ENCODE assay signal across 8 cellular contexts in the genomic region with DNA sequence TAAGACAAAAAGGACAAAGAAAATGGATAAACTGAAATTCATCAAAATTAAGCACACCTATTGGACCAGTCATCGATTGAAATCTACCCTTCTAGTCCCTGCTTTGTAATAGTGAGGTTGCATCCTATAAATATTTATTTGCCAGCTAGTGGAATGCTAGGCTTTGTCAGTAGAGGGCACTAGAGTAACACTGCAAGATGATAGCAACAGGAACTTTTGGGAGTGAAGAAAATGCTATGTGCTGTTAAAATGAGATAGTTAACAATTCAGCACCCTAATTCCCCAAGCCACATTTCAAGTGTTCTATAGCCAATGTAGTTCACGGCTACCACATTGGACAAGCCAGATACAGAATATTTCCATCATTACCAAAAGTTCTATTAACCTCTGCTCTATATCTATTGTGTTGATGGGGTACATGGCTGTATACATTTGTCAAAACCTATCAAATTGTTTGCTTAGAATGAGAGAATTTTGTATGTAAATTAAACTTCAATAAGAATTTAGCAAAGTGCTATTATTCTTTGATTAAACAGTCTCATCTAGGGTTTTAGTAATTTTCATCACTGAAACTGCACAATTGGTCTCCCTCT.
DNase-seq lines count a peak whose midpoint lies in the region; ATAC-seq and TF ChIP-seq lines count a peak whose summit lies in the region.

No MANE protein-coding gene starts in this region.

- peak; percentile 98 for ATAC-seq in GM21447 (IDR thresholded peaks at IDR 0.05; ENCODE audit: unreplicated experiment)

- peak; percentile 19 for DNase-seq in stimulated activated CD4-positive, alpha-beta T cell treated with anti-CD3 and anti-CD28 coated beads, Interleukin-15, amount 100 ng/mL, for 24 hours
- no peak for DNase-seq in stimulated activated CD4-positive, alpha-beta T cell treated with anti-CD3 and anti-CD28 coated beads, Interleukin-1b, Interleukin-23, amount 100 ng/mL, for 48 hours
- DNase-seq in HL-60 (ENCODE audit: low read depth in 1 of 2, low spot score in 1 of 2) (peak; percentile 11 to 53), RKO (ENCODE audit: low spot score) (peak; percentile 86), endodermal cell (peak; percentile 63), mucosa of gallbladder (ENCODE audit: low spot score) (peak; percentile 27), DMS79 (lab: John Stamatoyannopoulos, UW) (no peak)

- H3K9me3 ChIP-seq in endodermal cell (ENCODE audit: control insufficient read depth, low read length): peaks cover 4% of the 10 kb centered on the region

- no peak overlapping the region for H3K4me3 Mint-ChIP-seq in endodermal cell

- H3K4me1 Mint-ChIP-seq in endodermal cell: no peaks in the 10 kb centered on the region

- H3K27me3 ChIP-seq in HL-60 (ENCODE audit: insufficient read depth, poor library complexity, severe bottlenecking) (peaks cover 2% of the 10 kb centered on the region), endodermal cell (ENCODE audit: control insufficient read depth, insufficient read depth, low read length, poor library complexity, severe bottlenecking) (no peaks in the 10 kb centered on the region)

- no peaks in the 10 kb centered on the region for H3K27me3 Mint-ChIP-seq in endodermal cell (ENCODE audit: insufficient read depth)

- H3K4me3 ChIP-seq in HL-60 (replicated peaks; ENCODE audit: insufficient read depth, low read length): no peak overlapping the region
- H3K4me3 ChIP-seq in endodermal cell (ENCODE audit: low read length): no peak overlapping the region

- H3K9ac ChIP-seq in endodermal cell (ENCODE audit: extremely low read depth, low read length, poor library complexity, severe bottlenecking): no peak overlapping the region

- H3K27ac ChIP-seq in HL-60 (replicated peaks) (no peak overlapping the region), endodermal cell (ENCODE audit: low read depth, low read length) (no peak overlapping the region)

- TF ChIP-seq CTCF in HL-60 (IDR thresholded peaks at IDR 0.05; ENCODE audit: insufficient read depth, low read length): peak; percentile 92
- TF ChIP-seq CTCF in endodermal cell (conservative IDR thresholded peaks at IDR 0.05): peak; percentile 90

- no peaks in the 10 kb centered on the region for H3K4me1 ChIP-seq in endodermal cell (ENCODE audit: control insufficient read depth, insufficient read depth, low read length)

- no peak overlapping the region for H3K27ac Mint-ChIP-seq in endodermal cell

- no peaks in the 10 kb centered on the region for H3K36me3 ChIP-seq in endodermal cell (ENCODE audit: control insufficient read depth, insufficient read depth, low read length)

- peaks cover 8% of the 10 kb centered on the region for H3K9me3 Mint-ChIP-seq in endodermal cell

- H3K36me3 Mint-ChIP-seq in endodermal cell (ENCODE audit: low read depth): peaks cover 1% of the 10 kb centered on the region

- WGBS in endodermal cell (ENCODE audit: insufficient coverage in 1 of 2, insufficient read length in 1 of 2), 2 experiments: 43 to 67% methylated on average over 1 of the region's 2 CpGs

Comparison
In these comparisons a context has a peak if more than half of its experiments do, and no peak if none do; other contexts are left out.
1. DNase-seq: peak in stimulated activated CD4-positive, alpha-beta T cell treated with anti-CD3 and anti-CD28 coated beads, Interleukin-15, amount 100 ng/mL, for 24 hours (single experiment), HL-60 (2 of 2), RKO (single experiment), endodermal cell (single experiment) and mucosa of gallbladder (single experiment); none in stimulated activated CD4-positive, alpha-beta T cell treated with anti-CD3 and anti-CD28 coated beads, Interleukin-1b, Interleukin-23, amount 100 ng/mL, for 48 hours (single experiment) and DMS79 (single experiment).